Comparison of ENCODE assay signal across 16 cellular contexts in genomic region chr9:75149841-75150241, GRCh38.
DNase-seq lines count a peak whose midpoint lies in the region; ATAC-seq, FAIRE-seq and TF ChIP-seq lines count a peak whose summit lies in the region.
"Had no signal": no experiment of that assay in that cellular context is flagged by ENCODE, and none has a peak within 500 bp of the region (broad histone marks: within the 10 kb centered on the region; RNA-seq: fewer than 3 reads in every experiment).

No MANE protein-coding gene starts in this region.

- H3K4me1 ChIP-seq in left lung = peaks cover 0 to 51% of the 10 kb centered on the region in 2 donors
- H3K4me1 ChIP-seq in osteoblast (ENCODE audit: insufficient read depth, low read length) = peaks cover 23% of the 10 kb centered on the region
- H3K4me1 ChIP-seq: BE2C had no signal

- DNase-seq in AG10803 (ENCODE audit: low read depth) (peak; percentile 33), H54 (ENCODE audit: insufficient read length, low spot score) (no peak), left lung (no peak), NCI-H526 treated with DMSO at 0.1 percent for 48 hours (lab: John Stamatoyannopoulos, UW) (no peak), osteoblast (ENCODE audit: insufficient read length, low spot score, missing footprints) (no peak)
- DNase-seq in activated CD4-positive, alpha-beta memory T cell treated with anti-CD3 and anti-CD28 coated beads for 36 hours = no peak
- DNase-seq: BE2C; central memory CD4-positive, alpha-beta T cell; H9; KG1; PC-3; T1000 had no signal

- ATAC-seq in left lung (peak; percentile 30), GM19397 (IDR thresholded peaks at IDR 0.05; ENCODE audit: unreplicated experiment) (no peak), HG03135 (IDR thresholded peaks at IDR 0.05; ENCODE audit: unreplicated experiment) (no peak)
- ATAC-seq: PC-3 had no signal

- no peak overlapping the region for H3K4me3 Mint-ChIP-seq in activated CD4-positive, alpha-beta memory T cell treated with anti-CD3 and anti-CD28 coated beads for 36 hours
- H3K4me3 Mint-ChIP-seq: H9 had no signal

- H3K27me3 ChIP-seq in left lung (no peaks in the 10 kb centered on the region), osteoblast (ENCODE audit: insufficient read depth, low read length) (no peaks in the 10 kb centered on the region)
- H3K27me3 ChIP-seq: BE2C had no signal

- peak; percentile 67 for FAIRE-seq in H54 (lab: Jason Lieb, UNC)
- FAIRE-seq: urothelium cell line had no signal

- H3K4me3 ChIP-seq in AG10803 (ENCODE audit: low read length) = no peak overlapping the region
- H3K4me3 ChIP-seq in left lung = no peak overlapping the region
- H3K4me3 ChIP-seq in osteoblast (ENCODE audit: insufficient read depth, low read length) = no peak overlapping the region
- H3K4me3 ChIP-seq: skin epidermis had no signal

- H3K27ac ChIP-seq in left lung (peak overlapping the region; percentile 4 to 84), osteoblast (ENCODE audit: low read depth, low read length) (no peak overlapping the region)

- POLR2A ChIA-PET in activated CD4-positive, alpha-beta memory T cell treated with anti-CD3 and anti-CD28 coated beads for 36 hours (lab: Charles Lee) = interaction anchor here (3.1 kb wide), 1 partner anchor 58 kb away, joined by 12 read pairs; no protein-coding TSS in a partner anchor

- H3K79me2 ChIP-seq in osteoblast (ENCODE audit: insufficient read depth, low read length) = no peaks in the 10 kb centered on the region

- H3K27me3 Mint-ChIP-seq in activated CD4-positive, alpha-beta memory T cell treated with anti-CD3 and anti-CD28 coated beads for 36 hours = no peaks in the 10 kb centered on the region

- peak overlapping the region; percentile 4 for H3K27ac Mint-ChIP-seq in activated CD4-positive, alpha-beta memory T cell treated with anti-CD3 and anti-CD28 coated beads for 36 hours

- H3K4me2 ChIP-seq in osteoblast (ENCODE audit: insufficient read depth, low read length) = no peak overlapping the region

- CTCF ChIA-PET in activated CD4-positive, alpha-beta memory T cell treated with anti-CD3 and anti-CD28 coated beads for 36 hours (lab: Charles Lee) = interaction anchor here (1.0 to 1.3 kb wide), 2 partner anchors 32 to 36 kb away, joined by 4 to 6 read pairs; no protein-coding TSS in a partner anchor

- H2AFZ ChIP-seq in osteoblast (ENCODE audit: low read length) = no peak overlapping the region

- intact Hi-C loops in activated CD4-positive, alpha-beta memory T cell treated with anti-CD3 and anti-CD28 coated beads for 36 hours (cut with micrococcal nuclease) = loop anchor here (5.0 kb wide), 3 partner anchors 198 to 1998 kb away; partner anchors contain the start of genes ANXA1 and C9orf40
- intact Hi-C loops in left lung (cut with DNase I) = loop anchor here in 1 of 2 donors (10.0 kb wide), 1 partner anchor 65 kb away; the partner anchor contains the start of genes NMRK1 and OSTF1

- TF ChIP-seq POLR2A in H54 (IDR thresholded peaks at IDR 0.05; ENCODE audit: low read depth, low read length) = no peak

- H3K9me3 ChIP-seq in left lung (no peaks in the 10 kb centered on the region), osteoblast (ENCODE audit: low read depth, low read length) (no peaks in the 10 kb centered on the region)
- H3K9me3 ChIP-seq: BE2C had no signal

- H3K9me3 Mint-ChIP-seq in activated CD4-positive, alpha-beta memory T cell treated with anti-CD3 and anti-CD28 coated beads for 36 hours = peaks cover 9% of the 10 kb centered on the region

- H3K36me3 ChIP-seq in left lung (peaks cover 0 to 46% of the 10 kb centered on the region in 2 donors), osteoblast (ENCODE audit: insufficient read depth, low read length) (peaks cover 4% of the 10 kb centered on the region)
- H3K36me3 ChIP-seq: BE2C had no signal

- H4K20me1 ChIP-seq in osteoblast (ENCODE audit: insufficient read depth, low read length) = no peaks in the 10 kb centered on the region

- peaks cover 30% of the 10 kb centered on the region for H3K36me3 Mint-ChIP-seq in activated CD4-positive, alpha-beta memory T cell treated with anti-CD3 and anti-CD28 coated beads for 36 hours

- peaks cover 72% of the 10 kb centered on the region for H3K4me1 Mint-ChIP-seq in activated CD4-positive, alpha-beta memory T cell treated with anti-CD3 and anti-CD28 coated beads for 36 hours (ENCODE audit: low read depth)

- TF ChIP-seq CTCF in AG10803 (conservative IDR thresholded peaks at IDR 0.05; ENCODE audit: low read length) = no peak
- TF ChIP-seq CTCF in left lung (IDR thresholded peaks at IDR 0.05) = no peak
- TF ChIP-seq CTCF in osteoblast (IDR thresholded peaks at IDR 0.05; ENCODE audit: extremely low read depth, low read depth, low read length) = no peak
